ENCODE assay signal across 8 cellular contexts in the genomic region with DNA sequence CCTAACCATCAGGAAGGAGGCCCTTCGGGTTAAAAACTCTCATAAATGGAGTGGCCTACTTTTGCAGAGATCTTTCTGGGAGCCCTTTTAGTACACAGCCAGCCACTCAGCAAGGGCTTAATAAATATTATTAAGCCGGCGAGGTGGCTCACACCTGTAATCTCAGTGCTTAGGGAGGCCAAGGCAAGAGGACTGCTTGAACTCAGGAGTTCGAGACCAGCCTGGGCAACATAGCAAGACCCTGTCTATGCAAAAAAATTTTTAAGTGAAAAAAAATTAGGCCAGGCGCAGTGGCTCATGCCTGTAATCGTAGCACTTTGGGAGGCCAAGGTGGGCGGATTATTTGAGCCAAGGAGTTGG. TPM values are rescaled to one million over a fixed set of nuclear protein-coding genes. Genes with fewer than 3 reads are reported as not detected.
A peak's percentile ranks its signal among the peaks of the same experiment; 100 is the strongest.
DNase-seq lines count a peak whose midpoint lies in the region; ATAC-seq and TF ChIP-seq lines count a peak whose summit lies in the region.

No MANE protein-coding gene starts in this region.

- no peaks in the 10 kb centered on the region for H3K36me3 Mint-ChIP-seq in natural killer cell treated with Interleukin-12 subunit alpha and Interleukin-12 subunit beta and Interleukin-15 and Interleukin-18, amount 100 ng/mL, for 72 hours

- H3K9ac ChIP-seq in BLaER1 (no peak overlapping the region), Loucy (ENCODE audit: low read depth, low read length, poor library complexity, severe bottlenecking) (no peak overlapping the region)

- H3K27ac ChIP-seq in BLaER1 (no peak overlapping the region; the same call in 1 of the 2 replicates), coronary artery (peak overlapping the region; percentile 87 to 100)

- no peaks in the 10 kb centered on the region for H3K79me2 ChIP-seq in Loucy (ENCODE audit: insufficient read depth, low read length)

- no peak for DNase-seq in coronary artery (ENCODE audit: low spot score)
- DNase-seq in natural killer cell treated with Interleukin-12 subunit alpha and Interleukin-12 subunit beta and Interleukin-15 and Interleukin-18, amount 100 ng/mL, for 72 hours (ENCODE audit: low spot score) = no peak
- DNase-seq in midbrain (lab: John Stamatoyannopoulos, UW) = no peak
- no peak for DNase-seq in activated gamma-delta T cell (lab: John Stamatoyannopoulos, UW)
- no peak for DNase-seq in inferior parietal cortex (ENCODE audit: extremely low spot score)

- TF ChIP-seq CTCF in Loucy (conservative IDR thresholded peaks at IDR 0.05; ENCODE audit: low read length) = no peak
- no peak for TF ChIP-seq CTCF in coronary artery (IDR thresholded peaks at IDR 0.05)

- no peak for ATAC-seq in natural killer cell treated with Interleukin-12 subunit alpha and Interleukin-12 subunit beta and Interleukin-15 and Interleukin-18, amount 100 ng/mL, for 72 hours
- ATAC-seq in HG03039 (IDR thresholded peaks at IDR 0.05; ENCODE audit: unreplicated experiment) = no peak

- H3K9me3 ChIP-seq in BLaER1 (no peaks in the 10 kb centered on the region), Loucy (ENCODE audit: insufficient read depth, low read depth, low read length) (no peaks in the 10 kb centered on the region)

- no peak overlapping the region for H3K27ac Mint-ChIP-seq in natural killer cell treated with Interleukin-12 subunit alpha and Interleukin-12 subunit beta and Interleukin-15 and Interleukin-18, amount 100 ng/mL, for 72 hours

- no peaks in the 10 kb centered on the region for H3K9me3 Mint-ChIP-seq in natural killer cell treated with Interleukin-12 subunit alpha and Interleukin-12 subunit beta and Interleukin-15 and Interleukin-18, amount 100 ng/mL, for 72 hours

- peaks cover 4 to 6% of the 10 kb centered on the region in 2 donors for H3K27me3 Mint-ChIP-seq in natural killer cell treated with Interleukin-12 subunit alpha and Interleukin-12 subunit beta and Interleukin-15 and Interleukin-18, amount 100 ng/mL, for 72 hours

- H3K4me3 ChIP-seq in BLaER1 = peak overlapping the region; percentile 72; the same call in 1 of the 2 replicates
- peak overlapping the region; percentile 75 for H3K4me3 ChIP-seq in Loucy (ENCODE audit: low read length, poor library complexity, severe bottlenecking)
- H3K4me3 ChIP-seq in coronary artery = peak overlapping the region; percentile 99

- peaks cover 56% of the 10 kb centered on the region for H3K4me1 ChIP-seq in BLaER1
- H3K4me1 ChIP-seq in Loucy (ENCODE audit: insufficient read depth, low read length, poor library complexity, severe bottlenecking) = peaks cover 4% of the 10 kb centered on the region

- H2AFZ ChIP-seq in Loucy (ENCODE audit: low read length) = peak overlapping the region; percentile 98

- H3K9me2 ChIP-seq in Loucy (replicated peaks; ENCODE audit: low read depth, low read length) = no peaks in the 10 kb centered on the region

- H3K27me3 ChIP-seq in BLaER1 (no peaks in the 10 kb centered on the region), Loucy (ENCODE audit: insufficient read depth, low read length, poor library complexity, severe bottlenecking) (no peaks in the 10 kb centered on the region)

- H3K4me3 Mint-ChIP-seq in natural killer cell treated with Interleukin-12 subunit alpha and Interleukin-12 subunit beta and Interleukin-15 and Interleukin-18, amount 100 ng/mL, for 72 hours = peak overlapping the region; percentile 76

- H4K20me1 ChIP-seq in BLaER1 = no peaks in the 10 kb centered on the region
- no peaks in the 10 kb centered on the region for H4K20me1 ChIP-seq in Loucy (ENCODE audit: insufficient read depth, low read length, poor library complexity, severe bottlenecking)

- no peaks in the 10 kb centered on the region for H3F3A ChIP-seq in Loucy (ENCODE audit: low read depth)

- H3K4me2 ChIP-seq in BLaER1 = peak overlapping the region; percentile 99
- peak overlapping the region; percentile 97 for H3K4me2 ChIP-seq in Loucy (ENCODE audit: low read depth, low read length, poor library complexity, severe bottlenecking)

- peaks cover 5 to 13% of the 10 kb centered on the region in 2 donors for H3K4me1 Mint-ChIP-seq in natural killer cell treated with Interleukin-12 subunit alpha and Interleukin-12 subunit beta and Interleukin-15 and Interleukin-18, amount 100 ng/mL, for 72 hours (ENCODE audit: low read depth in 2 of 2)

- H3K36me3 ChIP-seq in BLaER1 (peaks cover 7% of the 10 kb centered on the region), Loucy (ENCODE audit: insufficient read depth, low read length) (no peaks in the 10 kb centered on the region)

RNA-seq across cellular contexts. Expression of a gene that starts 0.8 kb away (rescaled TPM):
- 1 to 10 TPM; 3.9 to 5.2 TPM for total RNA-seq in natural killer cell treated with Interleukin-12 subunit alpha and Interleukin-12 subunit beta and Interleukin-15 and Interleukin-18, amount 100 ng/mL, for 72 hours

RNA-seq across cellular contexts. Expression of a gene that starts 41.3 kb away (rescaled TPM):
- not detected for total RNA-seq in natural killer cell treated with Interleukin-12 subunit alpha and Interleukin-12 subunit beta and Interleukin-15 and Interleukin-18, amount 100 ng/mL, for 72 hours

RNA-seq across cellular contexts. Expression of a gene that starts 42.6 kb away (rescaled TPM):
- 10 to 100 TPM; 26.6 to 48.3 TPM for total RNA-seq in natural killer cell treated with Interleukin-12 subunit alpha and Interleukin-12 subunit beta and Interleukin-15 and Interleukin-18, amount 100 ng/mL, for 72 hours
